ENCODE assay signal across 13 cellular contexts in the genomic region with DNA sequence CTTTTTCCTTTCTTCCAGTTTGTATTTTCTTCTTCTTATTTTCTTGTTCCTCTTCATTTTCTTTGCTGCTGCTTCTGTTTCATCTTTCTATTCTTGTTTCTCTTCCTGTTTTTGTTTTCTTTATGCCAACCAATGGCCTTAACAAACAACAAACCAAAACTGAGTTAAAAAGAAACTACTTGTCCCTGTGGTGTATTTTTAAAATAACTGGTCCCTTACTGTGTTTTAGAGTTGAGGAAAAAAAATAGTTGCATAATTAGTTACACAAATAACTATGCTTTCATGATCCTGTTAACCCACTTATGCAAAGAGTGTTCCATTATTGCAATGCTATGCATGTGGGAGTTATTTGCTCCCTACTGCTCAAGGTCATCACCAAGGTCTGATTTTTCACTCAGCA. TPM values are rescaled to one million over a fixed set of nuclear protein-coding genes. Genes with fewer than 3 reads are reported as not detected.
DNase-seq lines count a peak whose midpoint lies in the region; ATAC-seq and TF ChIP-seq lines count a peak whose summit lies in the region.
"Had no signal": no experiment of that assay in that cellular context is flagged by ENCODE, and none has a peak within 500 bp of the region (broad histone marks: within the 10 kb centered on the region; RNA-seq: fewer than 3 reads in every experiment).

No MANE protein-coding gene starts in this region.

- TF ChIP-seq CTCF in type B pancreatic cell (conservative IDR thresholded peaks at IDR 0.05), result no peak

- H3K4me1 Mint-ChIP-seq in type B pancreatic cell (ENCODE audit: unreplicated experiment), result no peaks in the 10 kb centered on the region
- H3K4me1 Mint-ChIP-seq: B cell had no signal

- no peak overlapping the region for H3K4me3 Mint-ChIP-seq in type B pancreatic cell
- H3K4me3 Mint-ChIP-seq: B cell had no signal

- H3K9me3 Mint-ChIP-seq in type B pancreatic cell, result no peaks in the 10 kb centered on the region

- DNase-seq in type B pancreatic cell (ENCODE audit: extremely low spot score, unreplicated experiment) (no peak), epidermal melanocyte (ENCODE audit: insufficient read length, low spot score) (no peak), SKM-1 treated with dmso at 0.1 percent for 144 hours (lab: John Stamatoyannopoulos, UW; ENCODE audit: unreplicated experiment) (no peak), NCI-H524 treated with DMSO at 0.1 percent for 48 hours (lab: John Stamatoyannopoulos, UW) (no peak)
- DNase-seq: activated naive CD4-positive, alpha-beta T cell treated with Interleukin-2 at 50 U/mL for 16 hours; DMS53; ovary had no signal

- peaks cover 38% of the 10 kb centered on the region for H3K27me3 Mint-ChIP-seq in type B pancreatic cell

- H3K36me3 Mint-ChIP-seq in type B pancreatic cell, result no peaks in the 10 kb centered on the region

- no peak overlapping the region for H3K27ac Mint-ChIP-seq in type B pancreatic cell
- H3K27ac Mint-ChIP-seq: B cell had no signal

- peak; percentile 71 for ATAC-seq in GM18873 (IDR thresholded peaks at IDR 0.05; ENCODE audit: low FRiP score, unreplicated experiment)
- peak; percentile 81 for ATAC-seq in GM21515 (IDR thresholded peaks at IDR 0.05; ENCODE audit: unreplicated experiment)
- ATAC-seq in HG02885 (IDR thresholded peaks at IDR 0.05; ENCODE audit: poor library complexity, unreplicated experiment), result peak; percentile 84
- ATAC-seq in HG03469 (IDR thresholded peaks at IDR 0.05; ENCODE audit: unreplicated experiment), result peak; percentile 69
- ATAC-seq: gastroesophageal sphincter had no signal

RNA-seq across cellular contexts. Expression of gene IMP4, which starts 39.6 kb away (rescaled TPM):
- total RNA-seq in type B pancreatic cell (ENCODE audit: low replicate concordance), result 53.6 and 67.0 TPM in 2 replicates

RNA-seq across cellular contexts. Expression of gene PTPN18, which starts 52.7 kb away (rescaled TPM):
- total RNA-seq in type B pancreatic cell (ENCODE audit: low replicate concordance), result 35.8 and 37.5 TPM in 2 replicates
